ENCODE assay signal across 8 cellular contexts in genomic region chr16:80231888-80232287, GRCh38.
A peak's percentile ranks its signal among the peaks of the same experiment; 100 is the strongest.
DNase-seq lines count a peak whose midpoint lies in the region; ATAC-seq and TF ChIP-seq lines count a peak whose summit lies in the region.

No MANE protein-coding gene starts in this region.

- ATAC-seq in GM21423 (IDR thresholded peaks at IDR 0.05; ENCODE audit: unreplicated experiment) (peak; percentile 90), HG03571 (IDR thresholded peaks at IDR 0.05; ENCODE audit: unreplicated experiment) (peak; percentile 85)

- no peaks in the 10 kb centered on the region for H3K9me3 ChIP-seq in effector memory CD4-positive, alpha-beta T cell (ENCODE audit: control insufficient read depth, low read length)

- no peak overlapping the region for H3K4me3 ChIP-seq in GM06990 (replicated peaks; ENCODE audit: low read depth, low read length)
- no peak overlapping the region for H3K4me3 ChIP-seq in effector memory CD4-positive, alpha-beta T cell (ENCODE audit: insufficient read depth, low read depth, low read length, poor library complexity, severe bottlenecking)

- H3K27ac ChIP-seq in effector memory CD4-positive, alpha-beta T cell (ENCODE audit: insufficient read depth, low read length, poor library complexity, severe bottlenecking), result no peak overlapping the region

- H3K27me3 Mint-ChIP-seq in immature natural killer cell (ENCODE audit: low read depth in 3 of 3), result no peaks in the 10 kb centered on the region

- H3K9me3 Mint-ChIP-seq in immature natural killer cell, result no peaks in the 10 kb centered on the region

- no peaks in the 10 kb centered on the region for H3K36me3 ChIP-seq in GM06990 (ENCODE audit: control insufficient read depth, insufficient read depth, low read length)
- H3K36me3 ChIP-seq in effector memory CD4-positive, alpha-beta T cell (ENCODE audit: control insufficient read depth, insufficient read depth, low read length), result no peaks in the 10 kb centered on the region

- no peaks in the 10 kb centered on the region for H3K36me3 Mint-ChIP-seq in immature natural killer cell

- TF ChIP-seq CTCF in GM06990 (IDR thresholded peaks at IDR 0.05; ENCODE audit: insufficient read depth, low read length, poor library complexity, severe bottlenecking), result no peak

- no peaks in the 10 kb centered on the region for H3K27me3 ChIP-seq in GM06990 (replicated peaks; ENCODE audit: control insufficient read depth, insufficient read depth, low read length)
- no peaks in the 10 kb centered on the region for H3K27me3 ChIP-seq in effector memory CD4-positive, alpha-beta T cell (replicated peaks; ENCODE audit: control insufficient read depth, insufficient read depth, low read length, poor library complexity, severe bottlenecking)

- no peaks in the 10 kb centered on the region for H3K4me1 ChIP-seq in effector memory CD4-positive, alpha-beta T cell (ENCODE audit: control insufficient read depth, insufficient read depth, low read length, poor library complexity, severe bottlenecking)

- H3K4me1 Mint-ChIP-seq in immature natural killer cell, result no peaks in the 10 kb centered on the region

- H3K4me3 Mint-ChIP-seq in immature natural killer cell, result no peak overlapping the region

- DNase-seq in GM06990 (ENCODE audit: extremely low read depth, insufficient read length) (peak; percentile 23), glomerular visceral epithelial cell (ENCODE audit: extremely low spot score) (peak; percentile 84), amniotic stem cell (lab: John Stamatoyannopoulos, UW) (no peak), immature natural killer cell (no peak)
- DNase-seq in activated CD4-positive, CD25-positive, alpha-beta regulatory T cell treated with anti-CD3 and anti-CD28 coated beads, Interleukin-2, amount 50 U/mL, for 72 hours, result no peak
- DNase-seq in effector memory CD4-positive, alpha-beta T cell, result no peak

- H3K27ac Mint-ChIP-seq in immature natural killer cell, result no peak overlapping the region

Comparison
In these comparisons a context has a peak if more than half of its experiments do, and no peak if none do; other contexts are left out.
1. DNase-seq: peak in GM06990 (single experiment) and glomerular visceral epithelial cell (single experiment); none in amniotic stem cell (single experiment), activated CD4-positive, CD25-positive, alpha-beta regulatory T cell treated with anti-CD3 and anti-CD28 coated beads, Interleukin-2, amount 50 U/mL, for 72 hours (single experiment), effector memory CD4-positive, alpha-beta T cell (0 of 3) and immature natural killer cell (0 of 3).